ENCODE assay signal across 20 cellular contexts in genomic region chr11:89125298-89125697, GRCh38. TPM values are rescaled to one million over a fixed set of nuclear protein-coding genes. Genes with fewer than 3 reads are reported as not detected.
DNase-seq lines count a peak whose midpoint lies in the region; ATAC-seq and TF ChIP-seq lines count a peak whose summit lies in the region.
"Had no signal": no experiment of that assay in that cellular context is flagged by ENCODE, and none has a peak within 500 bp of the region (broad histone marks: within the 10 kb centered on the region; RNA-seq: fewer than 3 reads in every experiment).

No MANE protein-coding gene starts in this region.

- POLR2A ChIA-PET in WTC11 (lab: Charles Lee) = no interaction called here

- H2BK20ac ChIP-seq in H9 (ENCODE audit: low read depth, low read length, poor library complexity, severe bottlenecking) = no peak overlapping the region

- H3K9me3 ChIP-seq in H9 (ENCODE audit: control insufficient read depth, low read depth, low read length) = no peaks in the 10 kb centered on the region
- H3K9me3 ChIP-seq: A549, BE2C, Caco-2 had no signal

- H3K4me2 ChIP-seq in H9 (ENCODE audit: insufficient read depth, insufficient read length, low read length) = no peak overlapping the region
- H3K4me2 ChIP-seq: A549, KMS-11 had no signal

- no peak overlapping the region for H3K18ac ChIP-seq in H9 (ENCODE audit: insufficient read length, low read depth, low read length)

- no peak overlapping the region for H3K27ac ChIP-seq in H9 (ENCODE audit: insufficient read length, low read depth, low read length)
- H3K27ac ChIP-seq: A549, C4-2B, GM23248, KMS-11 had no signal

- H3K27ac Mint-ChIP-seq in H9 = no peak overlapping the region
- no peak overlapping the region for H3K27ac Mint-ChIP-seq in WTC11
- H3K27ac Mint-ChIP-seq in nephron progenitor cell = no peak overlapping the region
- no peak overlapping the region for H3K27ac Mint-ChIP-seq in CD14-positive monocyte
- H3K27ac Mint-ChIP-seq: CD8-positive, alpha-beta T cell; HFFc6 had no signal

- H3K9me3 Mint-ChIP-seq in H9 (no peaks in the 10 kb centered on the region), WTC11 (no peaks in the 10 kb centered on the region), nephron progenitor cell (peaks cover 4% of the 10 kb centered on the region), CD14-positive monocyte (peaks cover 0 to 10% (median 6%) of the 10 kb centered on the region in 7 donors)
- H3K9me3 Mint-ChIP-seq: CD8-positive, alpha-beta T cell; HFFc6 had no signal

- H3K4ac ChIP-seq in H9 (ENCODE audit: low read depth, low read length) = no peak overlapping the region

- intact Hi-C loops in CD14-positive monocyte (cut with micrococcal nuclease) = no loop called here

- no peak overlapping the region for H2BK120ac ChIP-seq in H9 (ENCODE audit: low read depth, low read length, poor library complexity, severe bottlenecking)

- H3K27me3 ChIP-seq in H9 (ENCODE audit: insufficient read depth, low read length) = no peaks in the 10 kb centered on the region
- H3K27me3 ChIP-seq: BE2C had no signal

- H4K5ac ChIP-seq in H9 (ENCODE audit: insufficient read length, low read depth, low read length) = no peak overlapping the region

- H3K4me1 ChIP-seq in H9 (ENCODE audit: insufficient read depth, low read length) = no peaks in the 10 kb centered on the region
- H3K4me1 ChIP-seq: A549, BE2C, Caco-2 had no signal

- no peaks in the 10 kb centered on the region for H3K27me3 Mint-ChIP-seq in H9 (ENCODE audit: low read depth)
- no peaks in the 10 kb centered on the region; the same call in 1 of the 2 replicates for H3K27me3 Mint-ChIP-seq in WTC11 (ENCODE audit: low read depth)
- no peaks in the 10 kb centered on the region for H3K27me3 Mint-ChIP-seq in nephron progenitor cell (ENCODE audit: low read depth, poor library complexity)
- H3K27me3 Mint-ChIP-seq in CD14-positive monocyte (ENCODE audit: low read depth in 3 of 3) = no peaks in the 10 kb centered on the region

- no peaks in the 10 kb centered on the region for H3K23me2 ChIP-seq in H9 (ENCODE audit: insufficient read length, low read depth, low read length, poor library complexity, severe bottlenecking)

- no peak overlapping the region for H2BK12ac ChIP-seq in H9 (ENCODE audit: insufficient read length, low read depth, low read length)

- H3K9ac ChIP-seq in H9 (ENCODE audit: extremely low read depth, insufficient read length, low read length) = no peak overlapping the region
- H3K9ac ChIP-seq: GM23248, KMS-11 had no signal

- no peaks in the 10 kb centered on the region for H4K20me1 ChIP-seq in H9 (ENCODE audit: control insufficient read depth, insufficient read depth, insufficient read length)

- ATAC-seq in WTC11 (peak; percentile 91), HG03196 (IDR thresholded peaks at IDR 0.05; ENCODE audit: unreplicated experiment) (no peak)
- ATAC-seq: A549; CD8-positive, alpha-beta T cell had no signal

- no peak overlapping the region for H2BK15ac ChIP-seq in H9 (ENCODE audit: low read depth, low read length)

- H3K56ac ChIP-seq in H9 (ENCODE audit: insufficient read length, low read depth, low read length) = no peak overlapping the region

- peak; percentile 43 for DNase-seq in H9
- DNase-seq in WTC11 (ENCODE audit: low spot score) = peak; percentile 25
- DNase-seq in iPS-NIHi11 (ENCODE audit: low spot score) = peak; percentile 2
- no peak for DNase-seq in midbrain (lab: John Stamatoyannopoulos, UW)
- DNase-seq in nephron progenitor cell = no peak
- no peak for DNase-seq in CD14-positive monocyte (ENCODE audit: low spot score)
- DNase-seq: BE2C; Caco-2; CD8-positive, alpha-beta T cell; DND-41; GF-D8; GM23248; HCEC 1CT; HFFc6 had no signal

- H3T11ph ChIP-seq in H9 (ENCODE audit: low read length) = no peak overlapping the region

- H3K4me3 Mint-ChIP-seq in H9 (no peak overlapping the region), WTC11 (no peak overlapping the region), nephron progenitor cell (no peak overlapping the region), CD14-positive monocyte (no peak overlapping the region)
- H3K4me3 Mint-ChIP-seq: CD8-positive, alpha-beta T cell; HFFc6 had no signal

- H3K79me2 ChIP-seq in H9 (ENCODE audit: insufficient read depth, low read length) = no peaks in the 10 kb centered on the region

- no peaks in the 10 kb centered on the region for H3K36me3 Mint-ChIP-seq in H9 (ENCODE audit: insufficient read depth in 1 of 3, low read depth in 3 of 3)
- H3K36me3 Mint-ChIP-seq in WTC11 = no peaks in the 10 kb centered on the region
- no peaks in the 10 kb centered on the region for H3K36me3 Mint-ChIP-seq in nephron progenitor cell (ENCODE audit: low read depth)
- no peaks in the 10 kb centered on the region for H3K36me3 Mint-ChIP-seq in CD14-positive monocyte
- H3K36me3 Mint-ChIP-seq: CD8-positive, alpha-beta T cell had no signal

- H3K4me1 Mint-ChIP-seq in H9 (no peaks in the 10 kb centered on the region), WTC11 (no peaks in the 10 kb centered on the region; the same call in 1 of the 2 replicates), nephron progenitor cell (no peaks in the 10 kb centered on the region), CD14-positive monocyte (no peaks in the 10 kb centered on the region)

- WGBS in H9 (ENCODE audit: extremely low coverage, insufficient read length, low lambda C conversion rate) = no CpG with 5 or more reads among the region's 1 CpG

- no peak overlapping the region for H4K8ac ChIP-seq in H9 (replicated peaks; ENCODE audit: insufficient read length, low read depth, low read length)

- H2BK5ac ChIP-seq in H9 (ENCODE audit: insufficient read length, low read length) = no peak overlapping the region

- no peaks in the 10 kb centered on the region for H3K79me1 ChIP-seq in H9 (ENCODE audit: insufficient read depth, low read depth, low read length, poor library complexity, severe bottlenecking)

- no peak overlapping the region for H3K14ac ChIP-seq in H9 (ENCODE audit: insufficient read depth, low read length)

- CTCF ChIA-PET in WTC11 (lab: Charles Lee) = no interaction called here

- no peak overlapping the region for H2AFZ ChIP-seq in H9 (ENCODE audit: low read length)
- H2AFZ ChIP-seq: GM23248 had no signal

- TF ChIP-seq CTCF in H9 (conservative IDR thresholded peaks at IDR 0.05) (peak; percentile 46; the same call in 2 of the 3 replicates), WTC11 (IDR thresholded peaks at IDR 0.05) (no peak), nephron progenitor cell (IDR thresholded peaks at IDR 0.05) (no peak), CD14-positive monocyte (IDR thresholded peaks at IDR 0.05) (no peak)

- H4K91ac ChIP-seq in H9 (ENCODE audit: insufficient read length, low read depth, low read length) = no peak overlapping the region

- no peak overlapping the region for H3K23ac ChIP-seq in H9 (ENCODE audit: insufficient read length, low read depth, low read length)

- no peak overlapping the region for H2AK5ac ChIP-seq in H9 (ENCODE audit: insufficient read length, low read length)

TF ChIP-seq in WTC11, 78 proteins besides CTCF, POLR2A, EP300 and RAD21:
- TF ChIP-seq GTF2I (CRISPR knock-in tag; conservative IDR thresholded peaks at IDR 0.05) (no peak), RELA (CRISPR knock-in tag; IDR thresholded peaks at IDR 0.05; ENCODE audit: borderline replicate concordance) (no peak), MXD4 (CRISPR knock-in tag; IDR thresholded peaks at IDR 0.05; ENCODE audit: borderline replicate concordance) (no peak), FOXP4 (CRISPR knock-in tag; IDR thresholded peaks at IDR 0.05) (no peak), TEAD1 (CRISPR knock-in tag; IDR thresholded peaks at IDR 0.05) (no peak)
- TF ChIP-seq, protein P1, sequence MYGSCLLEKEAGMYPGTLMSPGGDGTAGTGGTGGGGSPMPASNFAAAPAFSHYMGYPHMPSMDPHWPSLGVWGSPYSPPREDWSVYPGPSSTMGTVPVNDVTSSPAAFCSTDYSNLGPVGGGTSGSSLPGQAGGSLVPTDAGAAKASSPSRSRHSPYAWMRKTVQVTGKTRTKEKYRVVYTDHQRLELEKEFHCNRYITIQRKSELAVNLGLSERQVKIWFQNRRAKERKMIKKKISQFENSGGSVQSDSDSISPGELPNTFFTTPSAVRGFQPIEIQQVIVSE (CRISPR knock-in tag; IDR thresholded peaks at IDR 0.05; ENCODE audit: borderline replicate concordance) = no peak
TF ChIP-seq in WTC11: peak in this region for 0.

RNA-seq across cellular contexts. Expression of gene TYR, which starts 52.4 kb away (rescaled TPM):
- total RNA-seq in H9 (2021) = not detected in 2 replicates
- total RNA-seq in WTC11 (2021) = not detected in 3 replicates
- polyA plus RNA-seq in CD14-positive monocyte = not detected
- total RNA-seq: Caco-2; CD8-positive, alpha-beta T cell; GM23248; HFFc6; HT1080 had no signal
- polyA plus RNA-seq: A549, AG04450, GM23248 had no signal

RNA-seq across cellular contexts. Expression of gene GRM5, which starts 59.5 kb away (rescaled TPM):
- total RNA-seq in H9 (2021) (not detected in 2 replicates), WTC11 (2021) (0.11 to 0.13 TPM (median 0.11 TPM) in 3 replicates)
- not detected for polyA plus RNA-seq in CD14-positive monocyte
- total RNA-seq: Caco-2; CD8-positive, alpha-beta T cell; GM23248 had no signal
- polyA plus RNA-seq: GM23248 had no signal

Comparison
In these comparisons a context has a peak if more than half of its experiments do, and no peak if none do; other contexts are left out.
1. DNase-seq: peak in H9 (single experiment), WTC11 (single experiment) and iPS-NIHi11 (single experiment); none in midbrain (single experiment), nephron progenitor cell (single experiment) and CD14-positive monocyte (single experiment).